ENCODE assay signal across 30 cellular contexts in genomic region chr12:108179305-108179704, GRCh38. TPM values are rescaled to one million over a fixed set of nuclear protein-coding genes. Genes with fewer than 3 reads are reported as not detected.
"Had no signal": no experiment of that assay in that cellular context is flagged by ENCODE, and none has a peak within 500 bp of the region (broad histone marks: within the 10 kb centered on the region; RNA-seq: fewer than 3 reads in every experiment).

No MANE protein-coding gene starts in this region.

- DNase-seq: natural killer cell; occipital lobe; ovary; posterior cingulate gyrus; psoas muscle; right cardiac atrium; spleen; stimulated activated CD4-positive, alpha-beta T cell treated with anti-CD3 and anti-CD28 coated beads, Interleukin-12 subunit alpha, Interleukin-12 subunit beta, amount 100 ng/mL, for 4 hours; stimulated activated CD4-positive, alpha-beta T cell treated with anti-CD3 and anti-CD28 coated beads, Interleukin-1b, Interleukin-23, amount 100 ng/mL, for 48 hours; stimulated activated CD4-positive, alpha-beta T cell treated with anti-CD3 and anti-CD28 coated beads, Interleukin-4, amount 100 ng/mL, for 1 hour; stimulated activated CD4-positive, alpha-beta T cell treated with anti-CD3 and anti-CD28 coated beads, Interleukin-4, amount 100 ng/mL, for 4 hours; stimulated activated CD8-positive, alpha-beta memory T cell treated with anti-CD3 and anti-CD28 coated beads, Interleukin-4, amount 100 ng/mL, for 48 hours; stimulated activated naive CD4-positive, alpha-beta T cell; stimulated activated naive CD8-positive, alpha-beta T cell treated with anti-CD3 and anti-CD28 coated beads, Interleukin-15, amount 100 ng/mL, for 72 hours; stimulated activated naive CD8-positive, alpha-beta T cell treated with anti-CD3 and anti-CD28 coated beads, Interleukin-15, Interleukin-2, amounts not matched to agents 100 U/mL and 50 U/mL, for 24 hours; substantia nigra; testis; tibial artery; transverse colon; upper lobe of right lung; uterus had no signal

- H3K9me3 ChIP-seq: ovary, psoas muscle, suprapubic skin, testis, tibial artery, transverse colon, upper lobe of right lung, uterus had no signal

- H3K36me3 ChIP-seq: neural progenitor cell, ovary, spleen, suprapubic skin, tibial artery, transverse colon, upper lobe of right lung, uterus had no signal

- H3K27ac ChIP-seq: neural progenitor cell, ovary, parathyroid adenoma, psoas muscle, skin epidermis, spleen, suprapubic skin, testis, tibial artery, transverse colon, upper lobe of right lung, uterus had no signal

- H3K27me3 ChIP-seq: neural progenitor cell, ovary, spleen, suprapubic skin, testis, tibial artery, transverse colon, upper lobe of right lung, uterus had no signal

- H3K9ac ChIP-seq: neural progenitor cell, parathyroid adenoma had no signal

- H3K4me3 ChIP-seq: neural progenitor cell, ovary, psoas muscle, skin epidermis, smooth muscle cell, spleen, suprapubic skin, testis, tibial artery, transverse colon, upper lobe of right lung, uterus had no signal

- H2AFZ ChIP-seq: neural progenitor cell, parathyroid adenoma had no signal

- H3K4me2 ChIP-seq: neural progenitor cell, smooth muscle cell had no signal

- H3K4me1 ChIP-seq: parathyroid adenoma, psoas muscle, spleen, suprapubic skin, testis, tibial artery, transverse colon, upper lobe of right lung had no signal

- H3K79me2 ChIP-seq: parathyroid adenoma had no signal

- ATAC-seq: natural killer cell; psoas muscle; right cardiac atrium; sciatic nerve; stimulated activated memory B cell treated with anti-CD40 and anti-IgM and Interleukin-4, amounts not matched to agents 10 μg/mL and 1 μg/mL and 100 μg/mL, for 72 hours; stimulated activated naive CD8-positive, alpha-beta T cell treated with anti-CD3 and anti-CD28 coated beads, Interleukin-15, amount 100 ng/mL, for 72 hours; stimulated activated naive CD8-positive, alpha-beta T cell treated with anti-CD3 and anti-CD28 coated beads, Interleukin-15, Interleukin-2, amounts not matched to agents 100 U/mL and 50 U/mL, for 24 hours; upper lobe of right lung had no signal

RNA-seq across cellular contexts. Expression of gene WSCD2, which starts 50.2 kb away (rescaled TPM):
- total RNA-seq: progenitor cell of endocrine pancreas, renal cortical epithelial cell had no signal
